Comparison of ENCODE assay signal across 2 cellular contexts in genomic region chr1:93317943-93318342, GRCh38.
TF ChIP-seq lines count a peak whose summit lies in the region.

No MANE protein-coding gene starts in this region.

TF ChIP-seq in HepG2, 621 proteins besides CTCF, POLR2A, EP300 and RAD21:
- 0 out of 2 replicates have a peak, but pooled peaks have one; percentile 32 for TF ChIP-seq MAFF (IDR thresholded peaks at IDR 0.05; ENCODE audit: low read depth, low read length)
- TF ChIP-seq RBFOX2 (IDR thresholded peaks at IDR 0.05; ENCODE audit: low read depth, low read length) = no peak
- TF ChIP-seq MAFK (conservative IDR thresholded peaks at IDR 0.05 in 1 of 2, IDR thresholded peaks at IDR 0.05 in 1 of 2; ENCODE audit: low read length in 2 of 2) = peak; percentile 33 to 64; a peak in 2 of 4 replicates

TF ChIP-seq in K562, 482 proteins besides CTCF, POLR2A, EP300 and RAD21:
- TF ChIP-seq MAFF (IDR thresholded peaks at IDR 0.05; ENCODE audit: low read length) (0 out of 2 replicates have a peak, but pooled peaks have one; percentile 4), C11orf30 (IDR thresholded peaks at IDR 0.05; ENCODE audit: low read depth) (peak; percentile 45; the same call in 1 of the 2 replicates), MAFG (tag; conservative IDR thresholded peaks at IDR 0.05) (0 out of 2 replicates have a peak, but pooled peaks have one; percentile 19), DDX20 (tag; IDR thresholded peaks at IDR 0.05; ENCODE audit: low read depth) (no peak), ZNF583 (CRISPR knock-in tag; IDR thresholded peaks at IDR 0.05) (no peak), ZNF316 (IDR thresholded peaks at IDR 0.05) (peak; percentile 61)
TF ChIP-seq in K562: peak in this region for 4.
